16 cellular contexts compared by ENCODE assay signal in the genomic region with DNA sequence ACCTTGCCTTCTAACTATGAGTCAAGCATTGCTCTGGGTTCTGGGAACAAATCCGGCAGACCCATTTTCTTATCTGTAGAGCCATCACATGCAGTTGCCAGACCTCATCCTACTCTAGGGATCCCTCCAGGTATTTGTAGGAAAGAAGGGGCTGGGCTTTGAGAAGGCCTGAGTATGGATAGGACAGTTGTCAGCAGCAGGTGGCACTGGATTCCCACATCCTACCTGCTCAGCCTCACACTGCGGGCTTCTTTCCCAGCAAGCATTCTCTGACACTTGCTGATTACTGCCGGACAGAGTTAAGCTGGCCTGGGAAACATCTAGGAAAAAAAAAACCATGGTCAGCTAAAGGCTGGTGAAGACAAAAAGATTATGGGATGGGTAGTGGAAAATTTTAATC.
DNase-seq lines count a peak whose midpoint lies in the region; ATAC-seq and TF ChIP-seq lines count a peak whose summit lies in the region.
"Had no signal": no experiment of that assay in that cellular context is flagged by ENCODE, and none has a peak within 500 bp of the region (broad histone marks: within the 10 kb centered on the region; RNA-seq: fewer than 3 reads in every experiment).

No MANE protein-coding gene starts in this region.

- POLR2A ChIA-PET in HCT116 (lab: Charles Lee) (no interaction called here), WTC11 (lab: Charles Lee) (no interaction called here)

- intact Hi-C loops in HCT116 (cut with micrococcal nuclease) = no loop called here
- intact Hi-C loops in esophagus squamous epithelium (cut with DNase I) = no loop called here

- H3K79me2 ChIP-seq in HCT116 (ENCODE audit: insufficient read depth, low read length) = no peaks in the 10 kb centered on the region

- H3K4me3 ChIP-seq in HCT116 (replicated peaks in 1 of 2; ENCODE audit: low read depth in 1 of 2, low read length in 2 of 2) = no peak overlapping the region
- no peak overlapping the region for H3K4me3 ChIP-seq in esophagus squamous epithelium
- H3K4me3 ChIP-seq: SJSA1 had no signal

- no peaks in the 10 kb centered on the region for H3K4me1 Mint-ChIP-seq in WTC11

- RAD21 ChIA-PET in HCT116 (lab: Charles Lee; ENCODE audit: low non-redundant PET in 1 of 2, low total read pairs in 2 of 2, uncharacterized antibody in 2 of 2, unreplicated experiment in 2 of 2) = no interaction called here

- no peaks in the 10 kb centered on the region for H4K20me1 ChIP-seq in HCT116 (ENCODE audit: insufficient read depth)

- 73 to 75% methylated on average over 2 to 3 of the region's 3 CpGs for WGBS in esophagus squamous epithelium, 2 donors

- H3K9me2 ChIP-seq in HCT116 (ENCODE audit: insufficient read depth) = no peaks in the 10 kb centered on the region

- TF ChIP-seq CTCF in HCT116 (IDR thresholded peaks at IDR 0.05 in 2 of 3, conservative IDR thresholded peaks at IDR 0.05 in 1 of 3; ENCODE audit: borderline replicate concordance in 1 of 3, insufficient read depth in 1 of 3, low read depth in 2 of 3, low read length in 2 of 3) (no peak), WTC11 (IDR thresholded peaks at IDR 0.05) (no peak), esophagus squamous epithelium (IDR thresholded peaks at IDR 0.05) (no peak)

- H3K4me2 ChIP-seq in HCT116 (ENCODE audit: low read length) = no peak overlapping the region

- H3K36me3 Mint-ChIP-seq in WTC11 = no peaks in the 10 kb centered on the region

- no peak overlapping the region for H3K27ac Mint-ChIP-seq in WTC11

- CTCF ChIA-PET in HCT116 (lab: Charles Lee) = interaction anchor here (1.3 kb wide), 1 partner anchor 15 kb away, joined by 3 read pairs; no protein-coding TSS in a partner anchor
- CTCF ChIA-PET in WTC11 (lab: Charles Lee) = interaction anchor here (1.1 to 5.4 kb wide), 7 partner anchors 9 to 295 kb away, joined by 3 to 79 read pairs (median 5); no protein-coding TSS in a partner anchor

- H3K4me1 ChIP-seq in HCT116 (ENCODE audit: control insufficient read depth in 1 of 2, insufficient read depth in 2 of 2, low read length in 2 of 2) (no peaks in the 10 kb centered on the region), esophagus squamous epithelium (no peaks in the 10 kb centered on the region)
- H3K4me1 ChIP-seq: SJSA1 had no signal

- DNase-seq in ELF-1 (ENCODE audit: low read depth, low spot score) (peak; percentile 77), HCT116 (ENCODE audit: low read depth, low spot score) (no peak), WTC11 (ENCODE audit: low spot score) (peak; percentile 32), iPS-NIHi7 (ENCODE audit: extremely low spot score) (peak; percentile 67), esophagus squamous epithelium (lab: John Stamatoyannopoulos, UW) (no peak), cerebellar nuclear complex (lab: John Stamatoyannopoulos, UW) (no peak)
- DNase-seq: C1 segment of cervical spinal cord, HCEC 1CT, KBM-7, NCI-H1436 treated with DMSO at 0.1 percent for 48 hours, NCI-H2107, NCI-H526 treated with DMSO at 0.1 percent for 48 hours, PC-3, SW 1271 had no signal

- no peaks in the 10 kb centered on the region for H3K9me3 Mint-ChIP-seq in WTC11

- TF ChIP-seq RAD21 in HCT116 (IDR thresholded peaks at IDR 0.05; ENCODE audit: low read depth) = peak; percentile 19; the same call in 1 of the 2 replicates

- H3K4me3 Mint-ChIP-seq in WTC11 = no peak overlapping the region

- H3K27me3 ChIP-seq in HCT116 (ENCODE audit: insufficient read depth, low read length) = peaks cover 18% of the 10 kb centered on the region
- peaks cover 0 to 39% (median 0%) of the 10 kb centered on the region in 4 donors for H3K27me3 ChIP-seq in esophagus squamous epithelium
- H3K27me3 ChIP-seq: SJSA1 had no signal

- H3K9me3 ChIP-seq in HCT116 (ENCODE audit: control insufficient read depth in 1 of 2, insufficient read depth in 1 of 2, low read depth in 1 of 2, low read length in 2 of 2) (no peaks in the 10 kb centered on the region), esophagus squamous epithelium (no peaks in the 10 kb centered on the region)
- H3K9me3 ChIP-seq: SJSA1 had no signal

- H3K36me3 ChIP-seq in HCT116 (ENCODE audit: control insufficient read depth in 1 of 2, insufficient read depth in 2 of 2, low read length in 2 of 2) (no peaks in the 10 kb centered on the region), esophagus squamous epithelium (no peaks in the 10 kb centered on the region)
- H3K36me3 ChIP-seq: SJSA1 had no signal

- H3K27me3 Mint-ChIP-seq in WTC11 (ENCODE audit: low read depth) = no peaks in the 10 kb centered on the region; the same call in 1 of the 2 replicates

- no peak overlapping the region for H2AFZ ChIP-seq in HCT116 (ENCODE audit: low read depth, low read length, poor library complexity, severe bottlenecking)

- no TSS peak for BruUV-seq in HCT116 (replicated peaks; lab: Mats Ljungman, UMichigan)

- H3K27ac ChIP-seq in HCT116 (ENCODE audit: low read depth, low read length) = no peak overlapping the region
- no peak overlapping the region for H3K27ac ChIP-seq in esophagus squamous epithelium
- H3K27ac ChIP-seq: SJSA1 had no signal

- no peak for TF ChIP-seq POLR2A in HCT116 (IDR thresholded peaks at IDR 0.05; ENCODE audit: borderline replicate concordance, extremely low read depth, insufficient read depth, insufficient read length)
- TF ChIP-seq POLR2A in esophagus squamous epithelium (IDR thresholded peaks at IDR 0.05) = no peak

- ATAC-seq in HCT116 = peak; percentile 57
- ATAC-seq in WTC11 = peak; percentile 88
- no peak for ATAC-seq in GM21515 (IDR thresholded peaks at IDR 0.05; ENCODE audit: unreplicated experiment)
- ATAC-seq: PC-3 had no signal

- H3K9ac ChIP-seq in HCT116 (ENCODE audit: low read length) = no peak overlapping the region

TF ChIP-seq in HCT116, 20 proteins besides CTCF, POLR2A, EP300 and RAD21 (continues in another document):
- TF ChIP-seq ATF3 (IDR thresholded peaks at IDR 0.05) (no peak), CEBPB (IDR thresholded peaks at IDR 0.05; ENCODE audit: low read depth) (no peak), FOSL1 (IDR thresholded peaks at IDR 0.05; ENCODE audit: low read depth) (no peak), EGR1 (IDR thresholded peaks at IDR 0.05; ENCODE audit: low read depth) (no peak), EZH2 (IDR thresholded peaks at IDR 0.05) (no peak), JUND (IDR thresholded peaks at IDR 0.05) (no peak), ZFX (IDR thresholded peaks at IDR 0.05) (no peak)
- TF ChIP-seq, protein P1, sequence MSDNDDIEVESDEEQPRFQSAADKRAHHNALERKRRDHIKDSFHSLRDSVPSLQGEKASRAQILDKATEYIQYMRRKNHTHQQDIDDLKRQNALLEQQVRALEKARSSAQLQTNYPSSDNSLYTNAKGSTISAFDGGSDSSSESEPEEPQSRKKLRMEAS (IDR thresholded peaks at IDR 0.05) = no peak
- TF ChIP-seq, protein P2, sequence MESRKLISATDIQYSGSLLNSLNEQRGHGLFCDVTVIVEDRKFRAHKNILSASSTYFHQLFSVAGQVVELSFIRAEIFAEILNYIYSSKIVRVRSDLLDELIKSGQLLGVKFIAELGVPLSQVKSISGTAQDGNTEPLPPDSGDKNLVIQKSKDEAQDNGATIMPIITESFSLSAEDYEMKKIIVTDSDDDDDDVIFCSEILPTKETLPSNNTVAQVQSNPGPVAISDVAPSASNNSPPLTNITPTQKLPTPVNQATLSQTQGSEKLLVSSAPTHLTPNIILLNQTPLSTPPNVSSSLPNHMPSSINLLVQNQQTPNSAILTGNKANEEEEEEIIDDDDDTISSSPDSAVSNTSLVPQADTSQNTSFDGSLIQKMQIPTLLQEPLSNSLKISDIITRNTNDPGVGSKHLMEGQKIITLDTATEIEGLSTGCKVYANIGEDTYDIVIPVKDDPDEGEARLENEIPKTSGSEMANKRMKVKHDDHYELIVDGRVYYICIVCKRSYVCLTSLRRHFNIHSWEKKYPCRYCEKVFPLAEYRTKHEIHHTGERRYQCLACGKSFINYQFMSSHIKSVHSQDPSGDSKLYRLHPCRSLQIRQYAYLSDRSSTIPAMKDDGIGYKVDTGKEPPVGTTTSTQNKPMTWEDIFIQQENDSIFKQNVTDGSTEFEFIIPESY (IDR thresholded peaks at IDR 0.05; ENCODE audit: extremely low read depth, insufficient replicate concordance, low read length) = no peak

TF ChIP-seq in WTC11, 78 proteins besides CTCF, POLR2A, EP300 and RAD21 (continues in another document):
- TF ChIP-seq, protein P3, sequence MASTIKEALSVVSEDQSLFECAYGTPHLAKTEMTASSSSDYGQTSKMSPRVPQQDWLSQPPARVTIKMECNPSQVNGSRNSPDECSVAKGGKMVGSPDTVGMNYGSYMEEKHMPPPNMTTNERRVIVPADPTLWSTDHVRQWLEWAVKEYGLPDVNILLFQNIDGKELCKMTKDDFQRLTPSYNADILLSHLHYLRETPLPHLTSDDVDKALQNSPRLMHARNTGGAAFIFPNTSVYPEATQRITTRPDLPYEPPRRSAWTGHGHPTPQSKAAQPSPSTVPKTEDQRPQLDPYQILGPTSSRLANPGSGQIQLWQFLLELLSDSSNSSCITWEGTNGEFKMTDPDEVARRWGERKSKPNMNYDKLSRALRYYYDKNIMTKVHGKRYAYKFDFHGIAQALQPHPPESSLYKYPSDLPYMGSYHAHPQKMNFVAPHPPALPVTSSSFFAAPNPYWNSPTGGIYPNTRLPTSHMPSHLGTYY (CRISPR knock-in tag; IDR thresholded peaks at IDR 0.05) = no peak
- TF ChIP-seq EMX1 (CRISPR knock-in tag; IDR thresholded peaks at IDR 0.05) (no peak), NR2C2 (CRISPR knock-in tag; IDR thresholded peaks at IDR 0.05) (no peak), ZNF317 (CRISPR knock-in tag; IDR thresholded peaks at IDR 0.05; ENCODE audit: borderline replicate concordance, low read depth) (no peak), MYBL2 (CRISPR knock-in tag; IDR thresholded peaks at IDR 0.05) (no peak)
- TF ChIP-seq, protein P1 (CRISPR knock-in tag; IDR thresholded peaks at IDR 0.05) = no peak
- TF ChIP-seq, protein P4, sequence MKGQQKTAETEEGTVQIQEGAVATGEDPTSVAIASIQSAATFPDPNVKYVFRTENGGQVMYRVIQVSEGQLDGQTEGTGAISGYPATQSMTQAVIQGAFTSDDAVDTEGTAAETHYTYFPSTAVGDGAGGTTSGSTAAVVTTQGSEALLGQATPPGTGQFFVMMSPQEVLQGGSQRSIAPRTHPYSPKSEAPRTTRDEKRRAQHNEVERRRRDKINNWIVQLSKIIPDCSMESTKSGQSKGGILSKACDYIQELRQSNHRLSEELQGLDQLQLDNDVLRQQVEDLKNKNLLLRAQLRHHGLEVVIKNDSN (CRISPR knock-in tag; IDR thresholded peaks at IDR 0.05) = no peak

Comparison
In these comparisons a context has a peak if more than half of its experiments do, and no peak if none do; other contexts are left out.
1. DNase-seq: peak in ELF-1 (single experiment), WTC11 (single experiment) and iPS-NIHi7 (single experiment); none in HCT116 (single experiment), esophagus squamous epithelium (single experiment) and cerebellar nuclear complex (0 of 2).